ENCODE assay signal across 19 cellular contexts in genomic region chr6:4488389-4488788, GRCh38.
"Had no signal": no experiment of that assay in that cellular context is flagged by ENCODE, and none has a peak within 500 bp of the region (broad histone marks: within the 10 kb centered on the region; RNA-seq: fewer than 3 reads in every experiment).

No MANE protein-coding gene starts in this region.

- H3K27ac Mint-ChIP-seq: dendritic cell treated with granulocyte-macrophage colony-stimulating factor and Interleukin-4, amounts not matched to agents 40 ng/mL and 50 ng/mL, for 4 days; naive thymus-derived CD4-positive, alpha-beta T cell; nephron progenitor cell had no signal

- H3K4me1 Mint-ChIP-seq: naive thymus-derived CD4-positive, alpha-beta T cell had no signal

- H3K4me3 Mint-ChIP-seq: dendritic cell treated with granulocyte-macrophage colony-stimulating factor and Interleukin-4, amounts not matched to agents 40 ng/mL and 50 ng/mL, for 4 days; naive thymus-derived CD4-positive, alpha-beta T cell; nephron progenitor cell; stimulated activated effector memory CD8-positive, alpha-beta T cell treated with anti-CD3 and anti-CD28 coated beads, Interleukin-12 subunit alpha, Interleukin-12 subunit beta, amount 100 ng/mL, for 72 hours had no signal

- DNase-seq: effector memory CD8-positive, alpha-beta T cell; foreskin keratinocyte; left colon; mesendoderm; naive thymus-derived CD4-positive, alpha-beta T cell; nephron progenitor cell; small intestine; stimulated activated CD4-positive, alpha-beta T cell treated with anti-CD3 and anti-CD28 coated beads, Interleukin-4, amount 100 ng/mL, for 1 hour; stimulated activated CD8-positive, alpha-beta memory T cell treated with anti-CD3 and anti-CD28 coated beads, Interleukin-4, amount 100 ng/mL, for 48 hours; stimulated activated naive CD8-positive, alpha-beta T cell treated with anti-CD3 and anti-CD28 coated beads, Interleukin-15, Interleukin-2, amounts not matched to agents 100 U/mL and 50 U/mL, for 24 hours; thyroid gland; upper lobe of right lung had no signal

- H3K36me3 Mint-ChIP-seq: stimulated activated effector memory CD8-positive, alpha-beta T cell treated with anti-CD3 and anti-CD28 coated beads, Interleukin-12 subunit alpha, Interleukin-12 subunit beta, amount 100 ng/mL, for 72 hours had no signal

- H3K9me3 ChIP-seq: neutrophil, suprapubic skin, thyroid gland, upper lobe of right lung, vagina had no signal

- H3K4me3 ChIP-seq: right atrium auricular region, suprapubic skin, thyroid gland, upper lobe of right lung, vagina had no signal

- H3K27me3 Mint-ChIP-seq: dendritic cell treated with granulocyte-macrophage colony-stimulating factor and Interleukin-4, amounts not matched to agents 40 ng/mL and 50 ng/mL, for 4 days had no signal

- H3K27ac ChIP-seq: neutrophil, right atrium auricular region, suprapubic skin, thyroid gland, upper lobe of right lung, vagina had no signal

- H3K27me3 ChIP-seq: foreskin keratinocyte, neutrophil, right atrium auricular region, suprapubic skin, thyroid gland, upper lobe of right lung, vagina had no signal

- H3K36me3 ChIP-seq: neutrophil, right atrium auricular region, suprapubic skin, thyroid gland, upper lobe of right lung, vagina had no signal

- FAIRE-seq: colon, small intestine had no signal

- H3K4me1 ChIP-seq: foreskin keratinocyte, right atrium auricular region, upper lobe of right lung had no signal

- ATAC-seq: effector memory CD8-positive, alpha-beta T cell; left colon; naive thymus-derived CD4-positive, alpha-beta T cell; stimulated activated naive CD8-positive, alpha-beta T cell treated with anti-CD3 and anti-CD28 coated beads, Interleukin-15, Interleukin-2, amounts not matched to agents 100 U/mL and 50 U/mL, for 24 hours had no signal
